20 cellular contexts compared by ENCODE assay signal in genomic region chr1:111666828-111667227, GRCh38. TPM values are rescaled to one million over a fixed set of nuclear protein-coding genes. Genes with fewer than 3 reads are reported as not detected.
DNase-seq lines count a peak whose midpoint lies in the region; ATAC-seq and TF ChIP-seq lines count a peak whose summit lies in the region.
"Had no signal": no experiment of that assay in that cellular context is flagged by ENCODE, and none has a peak within 500 bp of the region (broad histone marks: within the 10 kb centered on the region; RNA-seq: fewer than 3 reads in every experiment).

No MANE protein-coding gene starts in this region.

- POLR2A ChIA-PET in activated CD8-positive, alpha-beta T cell treated with anti-CD3 and anti-CD28 coated beads, Interleukin-2, amount 10 ng/mL, durations not matched to agents 7 days and 5 days (lab: Charles Lee) = no interaction called here

- DNase-seq in AG10803 (ENCODE audit: low read depth) (peak; percentile 22), cardiac fibroblast (ENCODE audit: low read depth in 2 of 2) (peak; percentile 19 to 22), myocyte (ENCODE audit: low read depth) (peak; percentile 16), globus pallidus (ENCODE audit: low spot score) (no peak), foreskin keratinocyte (no peak)
- no peak for DNase-seq in CD4-positive, CD25-positive, alpha-beta regulatory T cell
- no peak for DNase-seq in activated CD8-positive, alpha-beta T cell treated with anti-CD3 and anti-CD28 coated beads, Interleukin-2, amount 10 ng/mL, durations not matched to agents 7 days and 5 days
- no peak for DNase-seq in activated CD4-positive, CD25-positive, alpha-beta regulatory T cell (lab: John Stamatoyannopoulos, UW)
- DNase-seq: activated CD4-positive, alpha-beta T cell treated with anti-CD3 and anti-CD28 coated beads, Interleukin-2, amount 50 U/mL, for 1 hour; adrenal gland; central memory CD4-positive, alpha-beta T cell; effector CD4-positive, alpha-beta T cell; esophagus squamous epithelium; GOT3; NCI-H1092 treated with DMSO at 0.1 percent for 48 hours; NCI-H2171 treated with DMSO at 0.1 percent for 48 hours; NCI-H774; stimulated activated naive CD4-positive, alpha-beta T cell; transverse colon had no signal

- no peak overlapping the region for H3K4me3 ChIP-seq in AG10803 (ENCODE audit: low read length)
- H3K4me3 ChIP-seq in CD4-positive, CD25-positive, alpha-beta regulatory T cell (ENCODE audit: low read depth, low read length) = no peak overlapping the region
- H3K4me3 ChIP-seq in cardiac fibroblast (replicated peaks in 1 of 2; ENCODE audit: low read depth in 2 of 2, low read length in 2 of 2) = no peak overlapping the region
- H3K4me3 ChIP-seq: adrenal gland, esophagus squamous epithelium, hepatocyte, transverse colon had no signal

- TF ChIP-seq CTCF in AG10803 (conservative IDR thresholded peaks at IDR 0.05; ENCODE audit: low read length) (no peak), cardiac fibroblast (IDR thresholded peaks at IDR 0.05; ENCODE audit: low read depth, low read length) (no peak), foreskin keratinocyte (conservative IDR thresholded peaks at IDR 0.05) (no peak)

- H3K9me3 Mint-ChIP-seq in CD4-positive, CD25-positive, alpha-beta regulatory T cell = no peaks in the 10 kb centered on the region
- no peaks in the 10 kb centered on the region for H3K9me3 Mint-ChIP-seq in activated CD8-positive, alpha-beta T cell treated with anti-CD3 and anti-CD28 coated beads, Interleukin-2, amount 10 ng/mL, durations not matched to agents 7 days and 5 days (ENCODE audit: insufficient read depth)

- H3K27me3 ChIP-seq in CD4-positive, CD25-positive, alpha-beta regulatory T cell (ENCODE audit: control insufficient read depth, insufficient read depth, low read length) = no peaks in the 10 kb centered on the region
- no peaks in the 10 kb centered on the region for H3K27me3 ChIP-seq in foreskin keratinocyte
- H3K27me3 ChIP-seq: adrenal gland, esophagus squamous epithelium, hepatocyte, transverse colon had no signal

- H3K27ac ChIP-seq in CD4-positive, CD25-positive, alpha-beta regulatory T cell (ENCODE audit: insufficient read depth, low read length, poor library complexity, severe bottlenecking) = peak overlapping the region; percentile 7
- H3K27ac ChIP-seq in foreskin keratinocyte = no peak overlapping the region
- H3K27ac ChIP-seq: adrenal gland, hepatocyte had no signal

- H3K36me3 ChIP-seq in CD4-positive, CD25-positive, alpha-beta regulatory T cell (ENCODE audit: control insufficient read depth, insufficient read depth, low read length) = peaks cover 8% of the 10 kb centered on the region
- H3K36me3 ChIP-seq: adrenal gland, transverse colon had no signal

- peaks cover 63 to 93% (median 77%) of the 10 kb centered on the region in 4 donors for H3K4me1 Mint-ChIP-seq in CD4-positive, CD25-positive, alpha-beta regulatory T cell
- H3K4me1 Mint-ChIP-seq in activated CD8-positive, alpha-beta T cell treated with anti-CD3 and anti-CD28 coated beads, Interleukin-2, amount 10 ng/mL, durations not matched to agents 7 days and 5 days (ENCODE audit: low read depth) = peaks cover 52% of the 10 kb centered on the region

- no peak for ATAC-seq in CD4-positive, CD25-positive, alpha-beta regulatory T cell (ENCODE audit: low read depth in 2 of 2)
- no peak for ATAC-seq in activated CD8-positive, alpha-beta T cell treated with anti-CD3 and anti-CD28 coated beads, Interleukin-2, amount 10 ng/mL, durations not matched to agents 7 days and 5 days
- ATAC-seq in foreskin keratinocyte = no peak

- no peaks in the 10 kb centered on the region for H3K9me3 ChIP-seq in CD4-positive, CD25-positive, alpha-beta regulatory T cell (ENCODE audit: control insufficient read depth in 2 of 2, low read length in 2 of 2)
- H3K9me3 ChIP-seq: adrenal gland, esophagus squamous epithelium, transverse colon had no signal

- H3K4me1 ChIP-seq in CD4-positive, CD25-positive, alpha-beta regulatory T cell (ENCODE audit: control insufficient read depth, insufficient read depth, low read length, poor library complexity, severe bottlenecking) = peaks cover 42% of the 10 kb centered on the region
- H3K4me1 ChIP-seq in foreskin keratinocyte = no peaks in the 10 kb centered on the region

- peak overlapping the region in 1 of 4 donors; percentile 21 for H3K4me3 Mint-ChIP-seq in CD4-positive, CD25-positive, alpha-beta regulatory T cell
- no peak overlapping the region for H3K4me3 Mint-ChIP-seq in activated CD8-positive, alpha-beta T cell treated with anti-CD3 and anti-CD28 coated beads, Interleukin-2, amount 10 ng/mL, durations not matched to agents 7 days and 5 days

- H3K27ac Mint-ChIP-seq in CD4-positive, CD25-positive, alpha-beta regulatory T cell = peak overlapping the region; percentile 14 to 74 (median 52)
- H3K27ac Mint-ChIP-seq in activated CD8-positive, alpha-beta T cell treated with anti-CD3 and anti-CD28 coated beads, Interleukin-2, amount 10 ng/mL, durations not matched to agents 7 days and 5 days = no peak overlapping the region

- H3K27me3 Mint-ChIP-seq in CD4-positive, CD25-positive, alpha-beta regulatory T cell = no peaks in the 10 kb centered on the region
- H3K27me3 Mint-ChIP-seq in activated CD8-positive, alpha-beta T cell treated with anti-CD3 and anti-CD28 coated beads, Interleukin-2, amount 10 ng/mL, durations not matched to agents 7 days and 5 days (ENCODE audit: low read depth) = no peaks in the 10 kb centered on the region

- CTCF ChIA-PET in activated CD8-positive, alpha-beta T cell treated with anti-CD3 and anti-CD28 coated beads, Interleukin-2, amount 10 ng/mL, durations not matched to agents 7 days and 5 days (lab: Charles Lee) = interaction anchor here (7.4 kb wide), 1 partner anchor 158 kb away, joined by 48 read pairs; no protein-coding TSS in a partner anchor

- H3K36me3 Mint-ChIP-seq in CD4-positive, CD25-positive, alpha-beta regulatory T cell = peaks cover 8% of the 10 kb centered on the region
- peaks cover 42% of the 10 kb centered on the region for H3K36me3 Mint-ChIP-seq in activated CD8-positive, alpha-beta T cell treated with anti-CD3 and anti-CD28 coated beads, Interleukin-2, amount 10 ng/mL, durations not matched to agents 7 days and 5 days (ENCODE audit: low read depth)

RNA-seq across cellular contexts. Expression of gene RAP1A, which starts 47.2 kb away (rescaled TPM):
- 143 TPM for total RNA-seq in CD4-positive, CD25-positive, alpha-beta regulatory T cell
- polyA plus RNA-seq in CD4-positive, CD25-positive, alpha-beta regulatory T cell = 10 to 100 TPM; 72.8 to 91.3 (median 78.2) TPM
- 19.2 and 23.8 TPM in 2 replicates for total RNA-seq in myocyte
- 34.7 TPM for polyA plus RNA-seq in myocyte (2012)
- total RNA-seq in activated CD8-positive, alpha-beta T cell treated with anti-CD3 and anti-CD28 coated beads, Interleukin-2, amount 10 ng/mL, durations not matched to agents 7 days and 5 days = 100 to 1,000 TPM; 132 to 133 TPM
- 39.3 and 42.1 TPM in 2 replicates for total RNA-seq in foreskin keratinocyte
- polyA plus RNA-seq in foreskin keratinocyte = 43.0 and 53.2 TPM in 2 replicates

Comparison
In these comparisons a context has a peak if more than half of its experiments do, and no peak if none do; other contexts are left out.
1. DNase-seq: peak in AG10803 (single experiment), cardiac fibroblast (2 of 2) and myocyte (single experiment); none in CD4-positive, CD25-positive, alpha-beta regulatory T cell (0 of 3), activated CD8-positive, alpha-beta T cell treated with anti-CD3 and anti-CD28 coated beads, Interleukin-2, amount 10 ng/mL, durations not matched to agents 7 days and 5 days (single experiment), globus pallidus (single experiment), activated CD4-positive, CD25-positive, alpha-beta regulatory T cell (0 of 4) and foreskin keratinocyte (0 of 2).